24 cellular contexts compared by ENCODE assay signal in the genomic region with DNA sequence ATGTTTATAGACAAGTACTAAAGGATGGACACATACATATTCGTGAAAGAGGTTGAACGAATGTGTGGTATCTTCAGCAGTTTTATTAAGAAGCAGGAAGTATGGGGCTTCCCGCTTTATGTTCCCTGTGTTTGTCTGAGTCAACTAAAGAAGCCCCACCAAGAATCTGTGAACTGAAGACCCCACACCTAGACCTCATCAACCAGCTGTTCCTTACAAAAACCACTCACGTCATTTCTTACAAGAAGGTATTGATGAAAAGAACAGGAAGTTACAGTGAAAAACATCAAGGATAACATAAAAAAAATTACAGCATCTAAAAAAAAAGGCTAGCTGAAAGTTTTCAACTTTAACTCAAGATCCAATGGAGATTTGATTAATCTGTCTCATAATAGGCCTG. TPM values are rescaled to one million over a fixed set of nuclear protein-coding genes. Genes with fewer than 3 reads are reported as not detected.
"Had no signal": no experiment of that assay in that cellular context is flagged by ENCODE, and none has a peak within 500 bp of the region (broad histone marks: within the 10 kb centered on the region; RNA-seq: fewer than 3 reads in every experiment).

No MANE protein-coding gene starts in this region.

- ATAC-seq: gastrocnemius medialis, left lung, natural killer cell had no signal

- H3K4me3 Mint-ChIP-seq: activated CD4-positive, alpha-beta T cell treated with anti-CD3 and anti-CD28 coated beads, Interleukin-2, amount 10 ng/mL, durations not matched to agents 7 days and 5 days; endodermal cell; natural killer cell; T-helper 2 cell treated with Interferon-gamma antibody and Interleukin-4, amounts not matched to agents 5 μg/mL and 100 μg/mL, for 36 hours had no signal

- H3K9me3 ChIP-seq: esophagus squamous epithelium, gastrocnemius medialis, left lung, tibial artery had no signal

- H3K9me3 Mint-ChIP-seq: activated CD4-positive, alpha-beta T cell treated with anti-CD3 and anti-CD28 coated beads, Interleukin-2, amount 10 ng/mL, durations not matched to agents 7 days and 5 days; endodermal cell; natural killer cell; T-helper 2 cell treated with Interferon-gamma antibody and Interleukin-4, amounts not matched to agents 5 μg/mL and 100 μg/mL, for 36 hours had no signal

- H3K27ac Mint-ChIP-seq: endodermal cell; natural killer cell; progenitor cell of endocrine pancreas; T-helper 2 cell treated with Interferon-gamma antibody and Interleukin-4, amounts not matched to agents 5 μg/mL and 100 μg/mL, for 36 hours had no signal

- H3K27ac ChIP-seq: coronary artery, esophagus squamous epithelium, gastrocnemius medialis, left lung, tibial artery, WERI-Rb-1 had no signal

- H3K4me1 Mint-ChIP-seq: natural killer cell had no signal

- H3K4me1 ChIP-seq: gastrocnemius medialis, left lung had no signal

- H3K27me3 Mint-ChIP-seq: progenitor cell of endocrine pancreas had no signal

- H3K4me3 ChIP-seq: coronary artery, esophagus squamous epithelium, gastrocnemius medialis, left lung, lung, tibial artery had no signal

- H3K27me3 ChIP-seq: esophagus squamous epithelium, gastrocnemius medialis, left lung, tibial artery had no signal

- H3K36me3 ChIP-seq: esophagus squamous epithelium, gastrocnemius medialis, left lung, tibial artery, WERI-Rb-1 had no signal

- H3K36me3 Mint-ChIP-seq: natural killer cell had no signal

- DNase-seq: activated CD4-positive, alpha-beta T cell treated with anti-CD3 and anti-CD28 coated beads, Interleukin-2, amount 10 ng/mL, durations not matched to agents 7 days and 5 days; activated CD4-positive, CD25-positive, alpha-beta regulatory T cell treated with anti-CD3 and anti-CD28 coated beads, Interleukin-2, amount 50 U/mL, for 72 hours; activated gamma-delta T cell treated with Interleukin-2 at 50 U/mL for 16 hours; amniotic stem cell; endodermal cell; esophagus squamous epithelium; gastrocnemius medialis; hippocampal formation; kidney glomerular epithelial cell; left lung; natural killer cell; retina; stimulated activated CD4-positive, alpha-beta T cell treated with anti-CD3 and anti-CD28 coated beads, Interleukin-4, amount 100 ng/mL, for 1 hour; stimulated activated naive CD4-positive, alpha-beta T cell treated with Interleukin-2 at 50 U/mL for 16 hours; SW 1271; tibial artery; WERI-Rb-1 had no signal

RNA-seq across cellular contexts. Expression of a gene that starts 12.3 kb away (rescaled TPM):
- total RNA-seq: bronchial epithelial cell, endodermal cell, esophagus squamous epithelium, gastrocnemius medialis, left lung, lung, natural killer cell, osteoblast, urinary bladder had no signal

RNA-seq across cellular contexts. Expression of a gene that starts 30.3 kb away (rescaled TPM):
- total RNA-seq: activated CD4-positive, alpha-beta T cell treated with anti-CD3 and anti-CD28 coated beads, Interleukin-2, amount 10 ng/mL, durations not matched to agents 7 days and 5 days; endodermal cell; natural killer cell; osteoblast had no signal
